ENCODE assay signal across 1 cellular context in genomic region chr19:48513289-48514122, GRCh38.
TF ChIP-seq lines count a peak whose summit lies in the region.

No MANE protein-coding gene starts in this region.

TF ChIP-seq in IMR-90, 13 proteins besides CTCF, POLR2A, EP300 and RAD21:
- TF ChIP-seq NFE2L2 (IDR thresholded peaks at IDR 0.05; ENCODE audit: low read depth, low read length) (no peak), FOS (IDR thresholded peaks at IDR 0.05; ENCODE audit: low read depth, low read length) (no peak), CEBPB (IDR thresholded peaks at IDR 0.05; ENCODE audit: low read depth, low read length) (no peak), USF2 (IDR thresholded peaks at IDR 0.05; ENCODE audit: low read depth, low read length) (no peak), RCOR1 (IDR thresholded peaks at IDR 0.05; ENCODE audit: insufficient replicate concordance, low read length) (no peak), MAFK (IDR thresholded peaks at IDR 0.05; ENCODE audit: low read depth, low read length) (no peak), MXI1 (IDR thresholded peaks at IDR 0.05; ENCODE audit: borderline replicate concordance, low read depth, low read length) (no peak), ELK1 (IDR thresholded peaks at IDR 0.05; ENCODE audit: borderline replicate concordance, low read depth, low read length) (no peak), RFX5 (IDR thresholded peaks at IDR 0.05; ENCODE audit: low read depth, low read length) (no peak)
